2 cellular contexts compared by ENCODE assay signal in genomic region chr4:2365054-2365912, GRCh38.
TF ChIP-seq lines count a peak whose summit lies in the region.

No MANE protein-coding gene starts in this region.

TF ChIP-seq in HepG2, 621 proteins besides CTCF, POLR2A, EP300 and RAD21:
- no peak for TF ChIP-seq MLX (CRISPR knock-in tag; IDR thresholded peaks at IDR 0.05)
- no peak for TF ChIP-seq NR2F6 (IDR thresholded peaks at IDR 0.05)
- no peak for TF ChIP-seq NR2F6 (CRISPR knock-in tag; IDR thresholded peaks at IDR 0.05)
- no peak for TF ChIP-seq BCLAF1 (IDR thresholded peaks at IDR 0.05)
- TF ChIP-seq ZNF274 (CRISPR knock-in tag; IDR thresholded peaks at IDR 0.05), result no peak
- TF ChIP-seq ARID3A (IDR thresholded peaks at IDR 0.05; ENCODE audit: low read depth, low read length), result no peak

TF ChIP-seq in H1, 55 proteins besides CTCF, POLR2A, EP300 and RAD21:
- TF ChIP-seq BRCA1 (IDR thresholded peaks at IDR 0.05; ENCODE audit: low read depth, low read length) (no peak), TAF7 (optimal IDR thresholded peaks at IDR 0.05; ENCODE audit: borderline replicate concordance, low read depth, low read length) (no peak), SUZ12 (IDR thresholded peaks at IDR 0.05; ENCODE audit: low read length) (no peak), BCL11A (IDR thresholded peaks at IDR 0.05; ENCODE audit: low read depth in 2 of 2, low read length in 2 of 2) (no peak), ASH2L (IDR thresholded peaks at IDR 0.05; ENCODE audit: low read length) (no peak), SIX5 (IDR thresholded peaks at IDR 0.05; ENCODE audit: low read depth, low read length) (no peak), CEBPB (IDR thresholded peaks at IDR 0.05; ENCODE audit: low read depth, low read length) (no peak), CTBP2 (IDR thresholded peaks at IDR 0.05; ENCODE audit: borderline replicate concordance, insufficient read depth, insufficient read length, low read length) (no peak)
